In genomic region chr18:49473721-49474120, GRCh38 we compare ENCODE assay signal across 15 cellular contexts. TPM values are rescaled to one million over a fixed set of nuclear protein-coding genes. Genes with fewer than 3 reads are reported as not detected.
A peak's percentile ranks its signal among the peaks of the same experiment; 100 is the strongest.
DNase-seq lines count a peak whose midpoint lies in the region; ATAC-seq and TF ChIP-seq lines count a peak whose summit lies in the region.
"Had no signal": no experiment of that assay in that cellular context is flagged by ENCODE, and none has a peak within 500 bp of the region (broad histone marks: within the 10 kb centered on the region; RNA-seq: fewer than 3 reads in every experiment).

No MANE protein-coding gene starts in this region.

- peaks cover 2% of the 10 kb centered on the region for H3K36me3 Mint-ChIP-seq in activated naive CD4-positive, alpha-beta T cell treated with anti-CD3 and anti-CD28 coated beads, Interleukin-2, amount 50 U/mL, for 24 hours
- no peaks in the 10 kb centered on the region for H3K36me3 Mint-ChIP-seq in activated naive CD4-positive, alpha-beta T cell treated with anti-CD3 and anti-CD28 coated beads, Interleukin-2, amount 50 U/mL, for 72 hours

- no peaks in the 10 kb centered on the region for H3K36me3 ChIP-seq in adrenal gland (replicated peaks in 1 of 2)
- no peaks in the 10 kb centered on the region for H3K36me3 ChIP-seq in testis (ENCODE audit: low read depth, missing control alignments)
- H3K36me3 ChIP-seq in psoas muscle (ENCODE audit: insufficient read depth in 1 of 2, low read depth in 1 of 2) = peaks cover 0 to 20% of the 10 kb centered on the region in 2 donors

- TF ChIP-seq CTCF in adrenal gland (IDR thresholded peaks at IDR 0.05) (no peak), testis (IDR thresholded peaks at IDR 0.05) (no peak), psoas muscle (IDR thresholded peaks at IDR 0.05) (no peak)

- peak overlapping the region; percentile 94 for H3K27ac Mint-ChIP-seq in activated naive CD4-positive, alpha-beta T cell treated with anti-CD3 and anti-CD28 coated beads, Interleukin-2, amount 50 U/mL, for 24 hours
- no peak overlapping the region for H3K27ac Mint-ChIP-seq in activated naive CD4-positive, alpha-beta T cell treated with anti-CD3 and anti-CD28 coated beads, Interleukin-2, amount 50 U/mL, for 72 hours
- H3K27ac Mint-ChIP-seq: B cell; CD4-positive, alpha-beta T cell; GM23338 had no signal

- H3K4me3 Mint-ChIP-seq in activated naive CD4-positive, alpha-beta T cell treated with anti-CD3 and anti-CD28 coated beads, Interleukin-2, amount 50 U/mL, for 24 hours = no peak overlapping the region
- H3K4me3 Mint-ChIP-seq: B cell; CD4-positive, alpha-beta T cell; GM23338 had no signal

- H3K27ac ChIP-seq in adrenal gland (peak overlapping the region in 3 of 5 donors; percentile 44 to 78 (median 75)), testis (no peak overlapping the region), psoas muscle (no peak overlapping the region)

- H3K27me3 ChIP-seq in adrenal gland = no peaks in the 10 kb centered on the region
- H3K27me3 ChIP-seq in testis = no peaks in the 10 kb centered on the region
- no peaks in the 10 kb centered on the region for H3K27me3 ChIP-seq in psoas muscle (ENCODE audit: insufficient read depth in 3 of 3, low read length in 2 of 3)

- no peaks in the 10 kb centered on the region for H3K9me3 Mint-ChIP-seq in activated naive CD4-positive, alpha-beta T cell treated with anti-CD3 and anti-CD28 coated beads, Interleukin-2, amount 50 U/mL, for 24 hours
- no peaks in the 10 kb centered on the region for H3K9me3 Mint-ChIP-seq in activated naive CD4-positive, alpha-beta T cell treated with anti-CD3 and anti-CD28 coated beads, Interleukin-2, amount 50 U/mL, for 72 hours
- H3K9me3 Mint-ChIP-seq: CD4-positive, alpha-beta T cell; GM23338 had no signal

- intact Hi-C loops in adrenal gland (cut with DNase I) (no loop called here), testis (cut with DNase I; ENCODE audit: low total_unique reads) (no loop called here), psoas muscle (cut with DNase I) (no loop called here)

- 37 to 74% (median 44%) methylated on average over 4 of the region's 4 CpGs for WGBS in adrenal gland, 4 donors
- WGBS in testis, 2 donors = 38 to 45% methylated on average over 4 of the region's 4 CpGs
- WGBS in psoas muscle, 3 donors = 43 to 56% (median 46%) methylated on average over 4 of the region's 4 CpGs

- no peak overlapping the region for H3K4me3 ChIP-seq in adrenal gland
- H3K4me3 ChIP-seq in testis = no peak overlapping the region
- no peak overlapping the region for H3K4me3 ChIP-seq in psoas muscle
- H3K4me3 ChIP-seq: GM12878, GM23338 had no signal

- H3K9me3 ChIP-seq in adrenal gland (replicated peaks in 1 of 3) (no peaks in the 10 kb centered on the region), testis (no peaks in the 10 kb centered on the region), psoas muscle (no peaks in the 10 kb centered on the region)

- no peaks in the 10 kb centered on the region for H3K27me3 Mint-ChIP-seq in activated naive CD4-positive, alpha-beta T cell treated with anti-CD3 and anti-CD28 coated beads, Interleukin-2, amount 50 U/mL, for 24 hours

- no peak for ATAC-seq in activated naive CD4-positive, alpha-beta T cell treated with anti-CD3 and anti-CD28 coated beads, Interleukin-2, amount 50 U/mL, for 72 hours
- no peak for ATAC-seq in HG02588 (IDR thresholded peaks at IDR 0.05; ENCODE audit: unreplicated experiment)
- ATAC-seq in psoas muscle = no peak
- ATAC-seq: GM12878, GM23338 had no signal

- TF ChIP-seq POLR2A in adrenal gland (IDR thresholded peaks at IDR 0.05) (no peak), testis (IDR thresholded peaks at IDR 0.05) (no peak)

- H3K4me1 Mint-ChIP-seq in activated naive CD4-positive, alpha-beta T cell treated with anti-CD3 and anti-CD28 coated beads, Interleukin-2, amount 50 U/mL, for 24 hours = peaks cover 6% of the 10 kb centered on the region

- DNase-seq in activated naive CD4-positive, alpha-beta T cell treated with anti-CD3 and anti-CD28 coated beads, Interleukin-2, amount 50 U/mL, for 72 hours (ENCODE audit: low spot score in 2 of 2) = no peak
- DNase-seq in NCI-H82 (lab: John Stamatoyannopoulos, UW) (peak; percentile 48), adrenal gland (peak in 4 of 7 donors; percentile 43 to 66 (median 51)), testis (peak; percentile 37), psoas muscle (no peak), 8988T (no peak)
- DNase-seq: C1 segment of cervical spinal cord; CD4-positive, alpha-beta T cell; DMS79; H7 had no signal

- H3K4me1 ChIP-seq in adrenal gland (replicated peaks in 1 of 2) (peaks cover 12 to 15% of the 10 kb centered on the region in 2 donors), testis (peaks cover 5% of the 10 kb centered on the region), psoas muscle (peaks cover 13% of the 10 kb centered on the region)

RNA-seq across cellular contexts. Expression of gene DYM, which starts 13.3 kb away (rescaled TPM):
- total RNA-seq in activated naive CD4-positive, alpha-beta T cell treated with anti-CD3 and anti-CD28 coated beads, Interleukin-2, amount 50 U/mL, for 72 hours = 100 to 1,000 TPM in 1 of 2 donors, 10 to 100 TPM in 1; 75.1 to 108 TPM
- total RNA-seq in adrenal gland = 100 to 1,000 TPM in 1 of 8 donors, 10 to 100 TPM in 7; 54.1 to 105 (median 81.0) TPM
- polyA plus RNA-seq in adrenal gland = 10 to 100 TPM; 15.9 to 53.2 (median 19.0) TPM
- 100 to 1,000 TPM in 1 of 2 donors, 10 to 100 TPM in 1; 61.3 to 104 TPM for total RNA-seq in testis
- polyA plus RNA-seq in testis (ENCODE audit: insufficient read depth, low read depth, low replicate concordance) = 110 TPM
- 10 to 100 TPM; 59.6 to 79.2 (median 75.1) TPM for total RNA-seq in psoas muscle
- polyA plus RNA-seq in psoas muscle = 10 to 100 TPM; 24.1 to 71.0 (median 28.9) TPM

RNA-seq across cellular contexts. Expression of gene C18orf32, which starts 13.3 kb away (rescaled TPM):
- 10 to 100 TPM; 14.6 to 25.9 TPM for total RNA-seq in activated naive CD4-positive, alpha-beta T cell treated with anti-CD3 and anti-CD28 coated beads, Interleukin-2, amount 50 U/mL, for 72 hours
- 100 to 1,000 TPM in 1 of 8 donors, 10 to 100 TPM in 7; 33.1 to 117 (median 69.9) TPM for total RNA-seq in adrenal gland
- 100 to 1,000 TPM in 1 of 3 donors, 10 to 100 TPM in 2; 61.4 to 176 (median 78.3) TPM for polyA plus RNA-seq in adrenal gland
- 10 to 100 TPM; 51.0 to 60.6 TPM for total RNA-seq in testis
- 80.9 TPM for polyA plus RNA-seq in testis (ENCODE audit: insufficient read depth, low read depth, low replicate concordance)
- 10 to 100 TPM; 25.7 to 39.6 (median 27.4) TPM for total RNA-seq in psoas muscle
- 10 to 100 TPM; 42.9 to 75.9 (median 64.3) TPM for polyA plus RNA-seq in psoas muscle

RNA-seq across cellular contexts. Expression of gene RPL17, which starts 18.5 kb away (rescaled TPM):
- 1,000 to 10,000 TPM; 1,912 to 2,327 TPM for total RNA-seq in activated naive CD4-positive, alpha-beta T cell treated with anti-CD3 and anti-CD28 coated beads, Interleukin-2, amount 50 U/mL, for 72 hours
- total RNA-seq in adrenal gland (1,000 to 10,000 TPM; 1,155 to 1,840 (median 1,506) TPM), testis (100 to 1,000 TPM; 613 to 895 TPM), psoas muscle (100 to 1,000 TPM; 568 to 785 (median 731) TPM)
- polyA plus RNA-seq in adrenal gland (1,000 to 10,000 TPM; 1,831 to 1,932 (median 1,889) TPM), testis (ENCODE audit: insufficient read depth, low read depth, low replicate concordance) (1,060 TPM), psoas muscle (1,000 to 10,000 TPM; 1,219 to 2,835 (median 1,252) TPM)

Comparison
In these comparisons a context has a peak if more than half of its experiments do, and no peak if none do; other contexts are left out.
1. DNase-seq: peak in NCI-H82 (single experiment), adrenal gland (4 of 7) and testis (single experiment); none in activated naive CD4-positive, alpha-beta T cell treated with anti-CD3 and anti-CD28 coated beads, Interleukin-2, amount 50 U/mL, for 72 hours (0 of 2), psoas muscle (0 of 2) and 8988T (single experiment).
2. H3K27ac ChIP-seq: peak in adrenal gland (3 of 5); none in testis (0 of 2) and psoas muscle (single experiment).